Comparison of ENCODE assay signal across 11 cellular contexts in the genomic region with DNA sequence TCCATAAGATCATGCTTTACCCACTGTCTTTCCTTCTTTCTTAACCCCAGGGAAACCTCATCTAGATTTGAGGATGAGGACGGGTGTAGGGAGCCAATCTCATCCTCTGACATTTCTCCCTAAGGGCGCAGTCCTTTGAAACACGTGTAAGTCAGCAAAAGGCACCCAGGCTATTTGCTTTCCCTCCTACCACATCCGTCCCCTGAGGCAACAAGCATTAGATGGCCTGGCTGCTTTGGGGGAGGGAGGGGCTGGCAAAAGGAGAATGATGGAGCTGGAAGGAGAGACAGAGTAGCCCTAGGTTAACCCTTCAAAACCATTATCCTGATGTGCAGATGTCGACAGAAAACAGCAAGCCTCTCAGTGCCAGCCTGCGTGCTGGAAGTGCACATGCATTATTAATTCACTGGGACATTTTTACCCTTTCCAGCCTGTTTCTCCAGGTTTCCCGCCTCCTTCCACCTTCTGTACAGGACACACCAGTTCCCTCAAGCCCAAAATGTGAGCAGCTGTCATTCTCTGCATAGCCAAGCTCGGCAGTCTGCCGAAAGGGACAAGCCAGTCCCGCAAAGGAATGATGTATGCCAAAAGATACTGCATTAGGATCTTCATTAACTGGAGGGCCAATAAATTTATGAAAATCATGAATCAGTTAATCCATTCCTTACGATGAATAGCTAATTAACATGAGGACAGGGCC.
DNase-seq lines count a peak whose midpoint lies in the region; ATAC-seq and TF ChIP-seq lines count a peak whose summit lies in the region.
"Had no signal": no experiment of that assay in that cellular context is flagged by ENCODE, and none has a peak within 500 bp of the region (broad histone marks: within the 10 kb centered on the region; RNA-seq: fewer than 3 reads in every experiment).

No MANE protein-coding gene starts in this region.

- no peak overlapping the region for H3K27ac Mint-ChIP-seq in MCF 10A (ENCODE audit: low read depth, unreplicated experiment)
- H3K27ac Mint-ChIP-seq in mesothelial cell of epicardium, result no peak overlapping the region

- no peaks in the 10 kb centered on the region for H4K20me1 ChIP-seq in PC-3 (ENCODE audit: low read length)

- no TSS peak for BruUV-seq in PC-3 (replicated peaks; lab: Mats Ljungman, UMichigan)
- BruUV-seq in MCF 10A (replicated peaks; lab: Mats Ljungman, UMichigan), result no TSS peak

- POLR2A ChIA-PET in PC-3 (lab: Charles Lee; ENCODE audit: unreplicated experiment), result no interaction called here
- POLR2A ChIA-PET in MCF 10A (lab: Yijun Ruan, JAX), result interaction anchor here (0.7 kb wide), 1 partner anchor 767 kb away, joined by 3 read pairs; no protein-coding TSS in a partner anchor

- TF ChIP-seq CTCF in AG10803 (conservative IDR thresholded peaks at IDR 0.05; ENCODE audit: low read length) (no peak), PC-3 (conservative IDR thresholded peaks at IDR 0.05; ENCODE audit: low read depth, low read length) (no peak), MCF 10A (IDR thresholded peaks at IDR 0.05; ENCODE audit: unreplicated experiment) (no peak), mesothelial cell of epicardium (IDR thresholded peaks at IDR 0.05; ENCODE audit: unreplicated experiment) (no peak)

- peak overlapping the region; percentile 62 for H2AFZ ChIP-seq in PC-3 (ENCODE audit: low read length)

- no peaks in the 10 kb centered on the region for H3K79me2 ChIP-seq in PC-3 (ENCODE audit: low read length)

- no peaks in the 10 kb centered on the region for H3K36me3 ChIP-seq in PC-3 (ENCODE audit: low read depth, low read length)
- H3K36me3 ChIP-seq: cardiac muscle cell, HAP-1, suprapubic skin had no signal

- H3K4me3 ChIP-seq in AG10803 (ENCODE audit: low read length) (no peak overlapping the region), PC-3 (ENCODE audit: low read length) (no peak overlapping the region)
- H3K4me3 ChIP-seq: cardiac muscle cell, HAP-1, suprapubic skin had no signal

- H3K27me3 ChIP-seq in PC-3 (ENCODE audit: low read length), result no peaks in the 10 kb centered on the region
- H3K27me3 ChIP-seq: cardiac muscle cell had no signal

- CTCF ChIA-PET in PC-3 (lab: Charles Lee) (no interaction called here), MCF 10A (lab: Yijun Ruan, JAX) (interaction anchor here (0.7 kb wide), 2 partner anchors 40 to 48 kb away, joined by 3 read pairs; no protein-coding TSS in a partner anchor)

- H3K27ac ChIP-seq in PC-3 (ENCODE audit: low read length), result peak overlapping the region; percentile 82
- H3K27ac ChIP-seq: cardiac muscle cell, suprapubic skin had no signal

- intact Hi-C loops in PC-3 (cut with micrococcal nuclease), result no loop called here
- intact Hi-C loops in MCF 10A (cut with micrococcal nuclease), result loop anchor here (5.0 kb wide), 1 partner anchor 583 kb away; a partner anchor contains a TSS

- peak; percentile 10 for DNase-seq in AG10803 (ENCODE audit: low read depth)
- peak; percentile 94 for DNase-seq in ELF-1 (ENCODE audit: low read depth, low spot score)
- peak; percentile 72 for DNase-seq in PC-3
- peak; percentile 10 for DNase-seq in fibroblast of peridontal ligament (ENCODE audit: extremely low read depth)
- no peak for DNase-seq in MCF 10A (ENCODE audit: unreplicated experiment)
- no peak for DNase-seq in mesothelial cell of epicardium (ENCODE audit: low spot score in 2 of 2, unreplicated experiment in 2 of 2)
- DNase-seq in SK-N-DZ (ENCODE audit: low spot score), result no peak
- no peak for DNase-seq in NCI-H2196 treated with DMSO at 0.1 percent for 48 hours (lab: John Stamatoyannopoulos, UW; ENCODE audit: unreplicated experiment)

- peak overlapping the region; percentile 49 for H3K9ac ChIP-seq in PC-3 (ENCODE audit: low read length)

- H3K4me1 Mint-ChIP-seq in MCF 10A (ENCODE audit: insufficient read depth, unreplicated experiment) (peaks cover 16% of the 10 kb centered on the region), mesothelial cell of epicardium (peaks cover 9% of the 10 kb centered on the region)

- H3K9me3 Mint-ChIP-seq in MCF 10A (ENCODE audit: unreplicated experiment), result no peaks in the 10 kb centered on the region
- H3K9me3 Mint-ChIP-seq in mesothelial cell of epicardium, result no peaks in the 10 kb centered on the region

- H3K27me3 Mint-ChIP-seq in MCF 10A (ENCODE audit: insufficient read depth, unreplicated experiment), result no peaks in the 10 kb centered on the region
- H3K27me3 Mint-ChIP-seq in mesothelial cell of epicardium (ENCODE audit: low read depth), result peaks cover 6% of the 10 kb centered on the region

- no peaks in the 10 kb centered on the region for H3K9me2 ChIP-seq in PC-3 (replicated peaks; ENCODE audit: low read length)

- H3K9me3 ChIP-seq in PC-3 (ENCODE audit: low read length), result no peaks in the 10 kb centered on the region
- H3K9me3 ChIP-seq: HAP-1, suprapubic skin had no signal

- H3K4me3 Mint-ChIP-seq in MCF 10A (ENCODE audit: unreplicated experiment), result no peak overlapping the region
- no peak overlapping the region for H3K4me3 Mint-ChIP-seq in mesothelial cell of epicardium

- peaks cover 3% of the 10 kb centered on the region for H3F3A ChIP-seq in PC-3 (ENCODE audit: low read length, unreplicated experiment)

- H3K36me3 Mint-ChIP-seq in MCF 10A (ENCODE audit: insufficient read depth, unreplicated experiment) (no peaks in the 10 kb centered on the region), mesothelial cell of epicardium (no peaks in the 10 kb centered on the region)

- peak overlapping the region; percentile 9; the same call in 1 of the 2 replicates for H3K4me2 ChIP-seq in PC-3 (ENCODE audit: low read length)

- H3K4me1 ChIP-seq in PC-3 (ENCODE audit: insufficient read depth, low read length), result peaks cover 35% of the 10 kb centered on the region
- H3K4me1 ChIP-seq: HAP-1, suprapubic skin had no signal

- peak; percentile 13; the same call in 1 of the 2 replicates for ATAC-seq in PC-3

Comparison
In these comparisons a context has a peak if more than half of its experiments do, and no peak if none do; other contexts are left out.
1. DNase-seq: peak in AG10803 (single experiment), ELF-1 (single experiment), PC-3 (single experiment) and fibroblast of peridontal ligament (single experiment); none in MCF 10A (single experiment), mesothelial cell of epicardium (0 of 2), SK-N-DZ (single experiment) and NCI-H2196 treated with DMSO at 0.1 percent for 48 hours (single experiment).